In the genomic region with DNA sequence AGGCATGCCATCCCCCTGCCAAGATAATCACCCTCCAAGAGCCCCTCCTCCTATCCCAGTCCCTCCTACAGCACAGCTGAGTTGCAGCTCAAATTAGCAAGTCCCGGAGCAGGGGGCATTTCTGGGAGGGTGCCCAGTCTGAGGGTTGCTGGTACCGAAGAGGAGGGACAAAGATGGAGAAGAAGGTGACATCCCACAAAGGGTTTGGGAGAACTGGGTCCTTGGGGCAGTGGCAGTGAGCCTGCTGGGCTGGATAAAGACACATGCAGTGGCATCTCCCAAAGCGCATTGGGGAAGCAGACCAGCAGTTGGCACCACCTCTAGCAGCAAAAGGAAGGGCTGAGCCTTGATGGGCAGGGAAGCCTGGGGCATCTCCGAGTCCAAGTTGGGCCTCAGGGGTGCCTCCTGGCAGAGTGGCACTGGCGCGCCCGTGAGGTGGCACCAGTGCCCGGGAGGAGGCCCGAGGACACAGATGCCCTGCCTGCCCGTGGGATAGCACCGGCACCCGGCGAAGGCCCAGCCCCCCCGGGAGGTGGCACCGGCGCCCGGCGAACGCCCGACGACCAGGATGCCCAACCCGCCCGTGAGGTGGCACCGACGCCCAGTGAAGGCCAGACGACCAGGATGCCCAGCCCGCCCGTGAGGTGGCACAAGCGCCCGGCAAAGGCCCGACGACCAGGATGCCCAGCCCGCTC, we compare ENCODE assay signal across 8 cellular contexts. TPM values are rescaled to one million over a fixed set of nuclear protein-coding genes. Genes with fewer than 3 reads are reported as not detected.
DNase-seq lines count a peak whose midpoint lies in the region; FAIRE-seq and TF ChIP-seq lines count a peak whose summit lies in the region.

No MANE protein-coding gene starts in this region.

- H3K27ac ChIP-seq in parathyroid adenoma, result peak overlapping the region; percentile 87

- H3K27me3 ChIP-seq in parathyroid adenoma (ENCODE audit: control insufficient read depth, insufficient read depth, low read length), result no peaks in the 10 kb centered on the region

- H3K4me3 Mint-ChIP-seq in HFFc6 (peak overlapping the region; percentile 91), glutamatergic neuron (ENCODE audit: unreplicated experiment) (peak overlapping the region; percentile 75)

- H3K4me1 Mint-ChIP-seq in HFFc6 (ENCODE audit: low read depth) (peaks cover 52% of the 10 kb centered on the region), glutamatergic neuron (ENCODE audit: low read depth, unreplicated experiment) (peaks cover 2% of the 10 kb centered on the region)

- FAIRE-seq in A204.1 (lab: Jason Lieb, UNC), result peak; percentile 55

- peak overlapping the region; percentile 80 for H2AFZ ChIP-seq in parathyroid adenoma

- H3K4me3 ChIP-seq in parathyroid adenoma (ENCODE audit: low read depth, low read length), result peak overlapping the region; percentile 96

- H3K36me3 ChIP-seq in parathyroid adenoma (ENCODE audit: control insufficient read depth, insufficient read depth, low read length), result no peaks in the 10 kb centered on the region

- H3K27ac Mint-ChIP-seq in HFFc6, result peak overlapping the region; percentile 69
- no peak overlapping the region for H3K27ac Mint-ChIP-seq in glutamatergic neuron (ENCODE audit: unreplicated experiment)

- H3K27me3 Mint-ChIP-seq in HFFc6 (ENCODE audit: insufficient read depth), result no peaks in the 10 kb centered on the region
- H3K27me3 Mint-ChIP-seq in glutamatergic neuron (ENCODE audit: unreplicated experiment), result peaks cover 11% of the 10 kb centered on the region

- peak overlapping the region; percentile 91 for H3K4me2 ChIP-seq in parathyroid adenoma (ENCODE audit: low read length)

- peaks cover 44% of the 10 kb centered on the region for H3K79me2 ChIP-seq in parathyroid adenoma

- TF ChIP-seq CTCF in HFFc6 (IDR thresholded peaks at IDR 0.05), result no peak; the same call in 1 of the 2 replicates
- no peak for TF ChIP-seq CTCF in glutamatergic neuron (IDR thresholded peaks at IDR 0.05; ENCODE audit: partially characterized antibody, unreplicated experiment)
- peak; percentile 4 for TF ChIP-seq CTCF in parathyroid adenoma (IDR thresholded peaks at IDR 0.05)

- H3K9ac ChIP-seq in parathyroid adenoma, result peak overlapping the region; percentile 55

- H3K9me3 Mint-ChIP-seq in HFFc6, result no peaks in the 10 kb centered on the region
- H3K9me3 Mint-ChIP-seq in glutamatergic neuron (ENCODE audit: unreplicated experiment), result no peaks in the 10 kb centered on the region

- DNase-seq in HFFc6 (no peak), glutamatergic neuron (no peak), NCI-H82 treated with DMSO at 0.1 percent for 48 hours (lab: John Stamatoyannopoulos, UW; ENCODE audit: unreplicated experiment) (no peak), NCI-H2029 treated with DMSO at 0.1 percent for 48 hours (lab: John Stamatoyannopoulos, UW) (no peak), cortex of kidney (lab: John Stamatoyannopoulos, UW) (no peak)
- peak; percentile 4 for DNase-seq in activated gamma-delta T cell treated with anti-CD3 and anti-CD28 coated beads, Interleukin-2, amount 50 U/mL, for 16 hours (ENCODE audit: low read depth)

- H3K9me3 ChIP-seq in parathyroid adenoma (ENCODE audit: control insufficient read depth, low read length), result no peaks in the 10 kb centered on the region

- peaks cover 10% of the 10 kb centered on the region for H3K4me1 ChIP-seq in parathyroid adenoma

- H3K36me3 Mint-ChIP-seq in HFFc6 (ENCODE audit: low read depth) (no peaks in the 10 kb centered on the region), glutamatergic neuron (ENCODE audit: unreplicated experiment) (no peaks in the 10 kb centered on the region)

RNA-seq across cellular contexts. Expression of a gene that starts 0.6 kb away (rescaled TPM):
- total RNA-seq in HFFc6 (2021; fragmentation: NEBNext Ultra II Directional; extraction: Animal tissue kit (Norgen Biotek cat#: 25700)), result 100 to 1,000 TPM in 4 of 6 experiments, 10 to 100 TPM in 2; 92.1 to 144 (median 101) TPM
- total RNA-seq in glutamatergic neuron (ENCODE audit: unreplicated experiment), result 62.8 TPM

RNA-seq across cellular contexts. Expression of a gene that starts 1.1 kb away (rescaled TPM):
- under 1 TPM; 0.37 to 0.73 (median 0.61) TPM for total RNA-seq in HFFc6 (2021; fragmentation: NEBNext Ultra II Directional; extraction: Animal tissue kit (Norgen Biotek cat#: 25700))
- 0.29 TPM for total RNA-seq in glutamatergic neuron (ENCODE audit: unreplicated experiment)
